Comparison of ENCODE assay signal across 8 cellular contexts in the genomic region with DNA sequence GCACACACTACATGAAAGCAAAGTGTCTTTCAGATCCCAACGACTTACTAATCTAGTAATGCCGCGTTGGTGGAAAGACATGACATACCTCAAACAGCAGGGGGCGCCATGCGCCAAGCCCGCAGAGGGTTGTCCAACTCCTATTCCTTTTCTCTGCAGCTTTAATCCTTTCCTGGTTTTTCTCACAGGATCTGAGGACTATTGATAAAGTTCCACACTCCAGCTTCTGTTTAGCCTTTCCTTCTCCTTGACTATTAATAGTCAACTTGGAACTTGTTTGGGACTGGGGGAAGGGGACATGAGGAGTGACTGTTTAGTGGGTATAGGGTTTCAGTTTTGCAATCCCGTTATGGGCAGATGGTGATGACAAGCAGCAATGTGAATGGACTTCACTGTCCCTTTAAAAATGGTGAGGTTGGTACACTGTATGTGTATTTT.
DNase-seq lines count a peak whose midpoint lies in the region; ATAC-seq and TF ChIP-seq lines count a peak whose summit lies in the region.

No MANE protein-coding gene starts in this region.

- ATAC-seq in HG03432 (IDR thresholded peaks at IDR 0.05; ENCODE audit: unreplicated experiment) (peak; percentile 80), lower lobe of right lung (peak; percentile 80 to 81)

- H3K36me3 ChIP-seq in lower lobe of right lung, result peaks cover 16% of the 10 kb centered on the region

- peaks cover 8% of the 10 kb centered on the region for H3K4me1 Mint-ChIP-seq in activated CD4-positive, alpha-beta T cell treated with anti-CD3 and anti-CD28 coated beads, Interleukin-2, amount 10 ng/mL, durations not matched to agents 7 days and 5 days

- peaks cover 10% of the 10 kb centered on the region for H3K4me1 ChIP-seq in lower lobe of right lung

- H3K9me3 ChIP-seq in lower lobe of right lung, result no peaks in the 10 kb centered on the region

- no peak overlapping the region for H3K4me3 ChIP-seq in lower lobe of right lung

- TF ChIP-seq CTCF in lower lobe of right lung (IDR thresholded peaks at IDR 0.05), result peak; percentile 94

- H3K36me3 Mint-ChIP-seq in activated CD4-positive, alpha-beta T cell treated with anti-CD3 and anti-CD28 coated beads, Interleukin-2, amount 10 ng/mL, durations not matched to agents 7 days and 5 days (ENCODE audit: low read depth), result peaks cover 14% of the 10 kb centered on the region

- H3K27ac ChIP-seq in lower lobe of right lung, result no peak overlapping the region

- H3K4me3 Mint-ChIP-seq in activated CD4-positive, alpha-beta T cell treated with anti-CD3 and anti-CD28 coated beads, Interleukin-2, amount 10 ng/mL, durations not matched to agents 7 days and 5 days, result no peak overlapping the region

- no peaks in the 10 kb centered on the region for H3K27me3 ChIP-seq in lower lobe of right lung (ENCODE audit: low read depth)

- intact Hi-C loops in lower lobe of right lung (cut with DNase I), result loop anchor here (10.0 kb wide), 2 partner anchors 147 to 277 kb away; partner anchors contain the start of gene ANKH

- POLR2A ChIA-PET in activated CD4-positive, alpha-beta T cell treated with anti-CD3 and anti-CD28 coated beads, Interleukin-2, amount 10 ng/mL, durations not matched to agents 7 days and 5 days (lab: Charles Lee), result no interaction called here

- H3K27me3 Mint-ChIP-seq in activated CD4-positive, alpha-beta T cell treated with anti-CD3 and anti-CD28 coated beads, Interleukin-2, amount 10 ng/mL, durations not matched to agents 7 days and 5 days, result no peaks in the 10 kb centered on the region

- H3K27ac Mint-ChIP-seq in activated CD4-positive, alpha-beta T cell treated with anti-CD3 and anti-CD28 coated beads, Interleukin-2, amount 10 ng/mL, durations not matched to agents 7 days and 5 days, result no peak overlapping the region

- CTCF ChIA-PET in activated CD4-positive, alpha-beta T cell treated with anti-CD3 and anti-CD28 coated beads, Interleukin-2, amount 10 ng/mL, durations not matched to agents 7 days and 5 days (lab: Charles Lee), result interaction anchor here (0.7 to 2.1 kb wide), 14 partner anchors 12 to 279 kb away, joined by 3 to 9 read pairs (median 4); no protein-coding TSS in a partner anchor

- H3K9me3 Mint-ChIP-seq in activated CD4-positive, alpha-beta T cell treated with anti-CD3 and anti-CD28 coated beads, Interleukin-2, amount 10 ng/mL, durations not matched to agents 7 days and 5 days, result no peaks in the 10 kb centered on the region

- DNase-seq in DMS79 treated with DMSO at 0.1 percent for 48 hours (lab: John Stamatoyannopoulos, UW) (peak; percentile 39), DMS79 (lab: John Stamatoyannopoulos, UW) (no peak), NCI-H510A treated with DMSO at 0.1 percent for 48 hours (lab: John Stamatoyannopoulos, UW) (peak; percentile 96), dermis blood vessel endothelial cell (peak; percentile 90), lower lobe of right lung (peak; percentile 78)
- DNase-seq in activated CD4-positive, alpha-beta T cell treated with anti-CD3 and anti-CD28 coated beads, Interleukin-2, amount 10 ng/mL, durations not matched to agents 7 days and 5 days, result peak; percentile 78
- peak; percentile 58 for DNase-seq in stimulated activated CD8-positive, alpha-beta memory T cell treated with anti-CD3 and anti-CD28 coated beads, Interleukin-12 subunit alpha, Interleukin-12 subunit beta, amount 100 ng/mL, for 1 hour (ENCODE audit: low read depth)
